ENCODE assay signal across 8 cellular contexts in genomic region chr22:32183625-32184024, GRCh38. TPM values are rescaled to one million over a fixed set of nuclear protein-coding genes. Genes with fewer than 3 reads are reported as not detected.
"Had no signal": no experiment of that assay in that cellular context is flagged by ENCODE, and none has a peak within 500 bp of the region (broad histone marks: within the 10 kb centered on the region; RNA-seq: fewer than 3 reads in every experiment).

No MANE protein-coding gene starts in this region.

- H3K4me3 ChIP-seq: GM12878 had no signal

- DNase-seq: GDM1, GF-D8 had no signal

- ATAC-seq: GM12878 had no signal

- FAIRE-seq: G401.6, GM12878, GM12891, GM18507, GM19239 had no signal

RNA-seq across cellular contexts. Expression of gene RFPL2, which starts 21.2 kb away (rescaled TPM):
- total RNA-seq: GM12878 had no signal
- polyA plus RNA-seq: GM12878 had no signal

RNA-seq across cellular contexts. Expression of gene C22orf42, which starts 24.5 kb away (rescaled TPM):
- total RNA-seq: G401, GM12878 had no signal
- polyA plus RNA-seq: GM12878 had no signal
